Comparison of ENCODE assay signal across 8 cellular contexts in genomic region chr5:168579987-168580508, GRCh38. TPM values are rescaled to one million over a fixed set of nuclear protein-coding genes. Genes with fewer than 3 reads are reported as not detected.
DNase-seq lines count a peak whose midpoint lies in the region; ATAC-seq and TF ChIP-seq lines count a peak whose summit lies in the region.

No MANE protein-coding gene starts in this region.

- H3K79me2 ChIP-seq in SK-N-SH (ENCODE audit: insufficient read depth): peaks cover 41% of the 10 kb centered on the region

- H3K9me2 ChIP-seq in SK-N-SH: no peaks in the 10 kb centered on the region

- H3K9me3 Mint-ChIP-seq in activated CD4-positive, alpha-beta memory T cell treated with anti-CD3 and anti-CD28 coated beads, Interleukin-2, amount 10 ng/mL, durations not matched to agents 7 days and 5 days: peaks cover 6% of the 10 kb centered on the region

- H3K27me3 ChIP-seq in SK-N-SH (ENCODE audit: insufficient read depth) (no peaks in the 10 kb centered on the region), suprapubic skin (no peaks in the 10 kb centered on the region)

- CTCF ChIA-PET in SK-N-SH (lab: Yijun Ruan, JAX): interaction anchor here (0.9 kb wide), 1 partner anchor 46 kb away, joined by 3 read pairs; no protein-coding TSS in a partner anchor
- CTCF ChIA-PET in activated CD4-positive, alpha-beta memory T cell treated with anti-CD3 and anti-CD28 coated beads, Interleukin-2, amount 10 ng/mL, durations not matched to agents 7 days and 5 days (lab: Charles Lee): no interaction called here

- H3K36me3 ChIP-seq in SK-N-SH (replicated peaks in 1 of 2; ENCODE audit: control insufficient read depth in 1 of 2, insufficient read depth in 2 of 2, low read length in 1 of 2) (peaks cover 0 to 13% of the 10 kb centered on the region in 2 experiments), suprapubic skin (no peaks in the 10 kb centered on the region)

- TF ChIP-seq POLR2A in suprapubic skin (IDR thresholded peaks at IDR 0.05): no peak

- no peak for TF ChIP-seq EP300 in SK-N-SH (IDR thresholded peaks at IDR 0.05; ENCODE audit: borderline replicate concordance in 1 of 2, low read depth in 1 of 2, low read length in 1 of 2)
- TF ChIP-seq EP300 in suprapubic skin (IDR thresholded peaks at IDR 0.05): no peak

- H3K27me3 Mint-ChIP-seq in activated CD4-positive, alpha-beta memory T cell treated with anti-CD3 and anti-CD28 coated beads, Interleukin-2, amount 10 ng/mL, durations not matched to agents 7 days and 5 days: peaks cover under 1% of the 10 kb centered on the region

- H3K4me1 Mint-ChIP-seq in activated CD4-positive, alpha-beta memory T cell treated with anti-CD3 and anti-CD28 coated beads, Interleukin-2, amount 10 ng/mL, durations not matched to agents 7 days and 5 days: peaks cover 30% of the 10 kb centered on the region

- no peaks in the 10 kb centered on the region for H3F3A ChIP-seq in SK-N-SH (replicated peaks; ENCODE audit: insufficient read depth)

- H3K9me3 ChIP-seq in SK-N-SH: no peaks in the 10 kb centered on the region
- H3K9me3 ChIP-seq in iPS-18c (ENCODE audit: control insufficient read depth, insufficient read depth, low read length): no peaks in the 10 kb centered on the region
- no peaks in the 10 kb centered on the region for H3K9me3 ChIP-seq in suprapubic skin

- TF ChIP-seq RAD21 in SK-N-SH (IDR thresholded peaks at IDR 0.05; ENCODE audit: low read length): no peak

- H2AFZ ChIP-seq in SK-N-SH (ENCODE audit: low read depth): peak overlapping the region; percentile 87

- no peak for ATAC-seq in SK-N-SH treated with all-trans-retinoic acid at 6 μM for 48 hours
- no peak for ATAC-seq in HG02938 (IDR thresholded peaks at IDR 0.05; ENCODE audit: unreplicated experiment)
- ATAC-seq in HG02588 (IDR thresholded peaks at IDR 0.05; ENCODE audit: unreplicated experiment): no peak

- no peak for TF ChIP-seq CTCF in SK-N-SH (IDR thresholded peaks at IDR 0.05)
- no peak for TF ChIP-seq CTCF in suprapubic skin (IDR thresholded peaks at IDR 0.05)

- WGBS in SK-N-SH (ENCODE audit: low lambda C conversion rate): 37% methylated on average over 9 of the region's 9 CpGs
- WGBS in suprapubic skin: 5% methylated on average over 9 of the region's 9 CpGs

- H3K4me3 ChIP-seq in SK-N-SH (ENCODE audit: low read depth in 2 of 2, low read length in 1 of 2): peak overlapping the region; percentile 49 to 82
- H3K4me3 ChIP-seq in iPS-18c (ENCODE audit: insufficient read depth, low read depth, low read length): peak overlapping the region; percentile 25
- H3K4me3 ChIP-seq in suprapubic skin: peak overlapping the region; percentile 92

- H3K9ac ChIP-seq in SK-N-SH: peak overlapping the region; percentile 68

- peak overlapping the region; percentile 95 for H3K27ac Mint-ChIP-seq in activated CD4-positive, alpha-beta memory T cell treated with anti-CD3 and anti-CD28 coated beads, Interleukin-2, amount 10 ng/mL, durations not matched to agents 7 days and 5 days

- H3K27ac ChIP-seq in SK-N-SH (ENCODE audit: low read depth in 2 of 2, low read length in 1 of 2) (peak overlapping the region; percentile 78 to 97), suprapubic skin (peak overlapping the region; percentile 97)

- DNase-seq in SK-N-SH (no peak), suprapubic skin (ENCODE audit: low spot score in 2 of 2) (no peak), HUDEP-2 (lab: John Stamatoyannopoulos, UW; ENCODE audit: unreplicated experiment in 76 of 76) (no peak)
- no peak for DNase-seq in activated CD4-positive, alpha-beta memory T cell treated with anti-CD3 and anti-CD28 coated beads, Interleukin-2, amount 10 ng/mL, durations not matched to agents 7 days and 5 days

- H3K4me1 ChIP-seq in SK-N-SH (ENCODE audit: control insufficient read depth in 1 of 2, insufficient read depth in 2 of 2, low read depth in 1 of 2, low read length in 1 of 2) (peaks cover 5 to 17% of the 10 kb centered on the region in 2 experiments; a peak in 3 of 4 replicates), suprapubic skin (peaks cover 21% of the 10 kb centered on the region)

- peak overlapping the region; percentile 84 for H3K4me3 Mint-ChIP-seq in activated CD4-positive, alpha-beta memory T cell treated with anti-CD3 and anti-CD28 coated beads, Interleukin-2, amount 10 ng/mL, durations not matched to agents 7 days and 5 days

- H4K20me1 ChIP-seq in SK-N-SH (ENCODE audit: insufficient read depth): peaks cover 37% of the 10 kb centered on the region

- POLR2A ChIA-PET in SK-N-SH (lab: Yijun Ruan, JAX): interaction anchor here (0.6 to 1.8 kb wide), 11 partner anchors 8 to 306 kb away, joined by 3 to 9 read pairs (median 4); partner anchors contain the start of gene RARS1
- POLR2A ChIA-PET in activated CD4-positive, alpha-beta memory T cell treated with anti-CD3 and anti-CD28 coated beads, Interleukin-2, amount 10 ng/mL, durations not matched to agents 7 days and 5 days (lab: Charles Lee): interaction anchor here (0.9 to 2.5 kb wide), 5 partner anchors 12 to 97 kb away, joined by 3 to 15 read pairs (median 5); partner anchors contain the start of gene RARS1

- H3K36me3 Mint-ChIP-seq in activated CD4-positive, alpha-beta memory T cell treated with anti-CD3 and anti-CD28 coated beads, Interleukin-2, amount 10 ng/mL, durations not matched to agents 7 days and 5 days (ENCODE audit: low read depth): peaks cover 18% of the 10 kb centered on the region

- H3K4me2 ChIP-seq in SK-N-SH: peak overlapping the region; percentile 73

TF ChIP-seq in SK-N-SH, 30 proteins besides CTCF, POLR2A, EP300 and RAD21:
- TF ChIP-seq, protein P1, sequence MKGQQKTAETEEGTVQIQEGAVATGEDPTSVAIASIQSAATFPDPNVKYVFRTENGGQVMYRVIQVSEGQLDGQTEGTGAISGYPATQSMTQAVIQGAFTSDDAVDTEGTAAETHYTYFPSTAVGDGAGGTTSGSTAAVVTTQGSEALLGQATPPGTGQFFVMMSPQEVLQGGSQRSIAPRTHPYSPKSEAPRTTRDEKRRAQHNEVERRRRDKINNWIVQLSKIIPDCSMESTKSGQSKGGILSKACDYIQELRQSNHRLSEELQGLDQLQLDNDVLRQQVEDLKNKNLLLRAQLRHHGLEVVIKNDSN (IDR thresholded peaks at IDR 0.05; ENCODE audit: borderline replicate concordance, low read depth): no peak
- peak; percentile 4; the same call in 1 of the 2 replicates for TF ChIP-seq RCOR1 (IDR thresholded peaks at IDR 0.05; ENCODE audit: low read length)
- TF ChIP-seq, protein P2, sequence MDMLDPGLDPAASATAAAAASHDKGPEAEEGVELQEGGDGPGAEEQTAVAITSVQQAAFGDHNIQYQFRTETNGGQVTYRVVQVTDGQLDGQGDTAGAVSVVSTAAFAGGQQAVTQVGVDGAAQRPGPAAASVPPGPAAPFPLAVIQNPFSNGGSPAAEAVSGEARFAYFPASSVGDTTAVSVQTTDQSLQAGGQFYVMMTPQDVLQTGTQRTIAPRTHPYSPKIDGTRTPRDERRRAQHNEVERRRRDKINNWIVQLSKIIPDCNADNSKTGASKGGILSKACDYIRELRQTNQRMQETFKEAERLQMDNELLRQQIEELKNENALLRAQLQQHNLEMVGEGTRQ (IDR thresholded peaks at IDR 0.05; ENCODE audit: borderline replicate concordance, low read depth, low read length): no peak
TF ChIP-seq in SK-N-SH: peak in this region for 1.

TF ChIP-seq in SK-N-SH treated with all-trans-retinoic acid at 6 μM for 48 hours, 23 proteins besides CTCF, POLR2A, EP300 and RAD21 (continues in another document):
- TF ChIP-seq ZNF70 (CRISPR knock-in tag; IDR thresholded peaks at IDR 0.05): no peak
- TF ChIP-seq CREB5 (CRISPR knock-in tag; IDR thresholded peaks at IDR 0.05; ENCODE audit: low read depth): no peak
- no peak for TF ChIP-seq ESRRG (CRISPR knock-in tag; IDR thresholded peaks at IDR 0.05)
- no peak for TF ChIP-seq TOX (CRISPR knock-in tag; IDR thresholded peaks at IDR 0.05; ENCODE audit: borderline replicate concordance)
- TF ChIP-seq PPARA (CRISPR knock-in tag; IDR thresholded peaks at IDR 0.05; ENCODE audit: borderline replicate concordance): no peak
- TF ChIP-seq GLIS3 (CRISPR knock-in tag; IDR thresholded peaks at IDR 0.05): no peak
- no peak for TF ChIP-seq ZC3H10 (CRISPR knock-in tag; IDR thresholded peaks at IDR 0.05)
- TF ChIP-seq TCF4 (CRISPR knock-in tag; IDR thresholded peaks at IDR 0.05; ENCODE audit: borderline replicate concordance): no peak
- TF ChIP-seq BACH2 (CRISPR knock-in tag; IDR thresholded peaks at IDR 0.05; ENCODE audit: borderline replicate concordance): no peak
- TF ChIP-seq ISL1 (CRISPR knock-in tag; IDR thresholded peaks at IDR 0.05): no peak
- TF ChIP-seq ARNTL (CRISPR knock-in tag; IDR thresholded peaks at IDR 0.05; ENCODE audit: borderline replicate concordance, low read depth): no peak

RNA-seq across cellular contexts. Expression of gene PANK3, which starts 0.9 kb away (rescaled TPM):
- polyA plus RNA-seq in SK-N-SH (2012; rRNA removed): 6.1 and 8.7 TPM in 2 replicates
- 9.4 and 11.3 TPM in 2 replicates for polyA plus RNA-seq in SK-N-SH (2012; cell fraction: cytosol; rRNA removed)
- polyA plus RNA-seq in SK-N-SH (2012; cell fraction: nucleus; rRNA removed): 4.9 and 12.5 TPM in 2 replicates
- 10 to 100 TPM; 63.9 to 66.1 TPM for total RNA-seq in activated CD4-positive, alpha-beta memory T cell treated with anti-CD3 and anti-CD28 coated beads, Interleukin-2, amount 10 ng/mL, durations not matched to agents 7 days and 5 days
- 10 to 100 TPM; 30.3 to 53.7 (median 35.0) TPM for total RNA-seq in suprapubic skin

RNA-seq across cellular contexts. Expression of gene FBLL1, which starts 50.9 kb away (rescaled TPM):
- 4.4 and 4.5 TPM in 2 replicates for polyA plus RNA-seq in SK-N-SH (2012; rRNA removed)
- polyA plus RNA-seq in SK-N-SH (2012; cell fraction: cytosol; rRNA removed): 2.3 and 3.7 TPM in 2 replicates
- polyA plus RNA-seq in SK-N-SH (2012; cell fraction: nucleus; rRNA removed): 4.9 and 6.0 TPM in 2 replicates
- under 1 TPM in 1 of 2 experiments, not detected in 1; 0.20 TPM for total RNA-seq in activated CD4-positive, alpha-beta memory T cell treated with anti-CD3 and anti-CD28 coated beads, Interleukin-2, amount 10 ng/mL, durations not matched to agents 7 days and 5 days
- 1 to 10 TPM in 2 of 4 donors, under 1 TPM in 2; 0.42 to 1.7 (median 1.3) TPM for total RNA-seq in suprapubic skin

Comparison
In these comparisons a context has a peak if more than half of its experiments do, and no peak if none do; other contexts are left out.
1. H3K4me3 ChIP-seq: peak in every context shown above with its lines; median percentile 92 in suprapubic skin; 66 in SK-N-SH; 25 in iPS-18c.